20 cellular contexts compared by ENCODE assay signal in the genomic region with DNA sequence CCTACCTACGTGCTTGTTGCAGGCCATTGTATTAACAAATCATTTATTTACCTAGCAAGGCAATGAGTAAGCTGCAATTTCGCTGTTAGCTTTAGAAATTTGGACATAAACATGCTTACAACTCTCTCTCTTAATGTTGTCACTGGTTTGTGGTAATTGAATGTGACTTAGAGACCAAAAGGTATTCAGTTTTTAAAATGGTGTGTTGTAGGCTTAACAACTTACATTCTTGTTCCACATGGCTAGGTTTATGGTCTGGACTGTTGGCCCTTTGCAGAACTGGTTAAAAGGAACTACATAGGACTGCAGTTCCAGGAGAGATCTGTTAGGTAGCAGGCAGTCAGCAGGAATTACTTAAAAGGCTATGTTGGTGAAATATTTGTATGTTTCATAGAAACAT. TPM values are rescaled to one million over a fixed set of nuclear protein-coding genes. Genes with fewer than 3 reads are reported as not detected.
DNase-seq lines count a peak whose midpoint lies in the region; TF ChIP-seq lines count a peak whose summit lies in the region.
"Had no signal": no experiment of that assay in that cellular context is flagged by ENCODE, and none has a peak within 500 bp of the region (broad histone marks: within the 10 kb centered on the region; RNA-seq: fewer than 3 reads in every experiment).

No MANE protein-coding gene starts in this region.

- H3K36me3 ChIP-seq in mesenchymal stem cell (ENCODE audit: control insufficient read depth in 1 of 2, insufficient read depth in 2 of 2, low read depth in 1 of 2, low read length in 2 of 2) (no peaks in the 10 kb centered on the region), sigmoid colon (no peaks in the 10 kb centered on the region)
- H3K36me3 ChIP-seq: BLaER1 treated with 17β-estradiol and CSF1 and Interleukin-3, amounts not matched to agents 10 nM and 100 nM had no signal

- no peak overlapping the region for H2AK5ac ChIP-seq in mesenchymal stem cell (ENCODE audit: low read length, severe bottlenecking)

- peak overlapping the region; percentile 29 for H3K27ac ChIP-seq in mesenchymal stem cell (ENCODE audit: low read length, poor library complexity, severe bottlenecking)
- no peak overlapping the region for H3K27ac ChIP-seq in sigmoid colon
- H3K27ac ChIP-seq: A549; BLaER1 treated with 17β-estradiol and CSF1 and Interleukin-3, amounts not matched to agents 10 nM and 100 nM; SK-N-MC had no signal

- WGBS in mesenchymal stem cell: 80% methylated on average over 1 of the region's 2 CpGs
- WGBS in sigmoid colon, 2 donors: 72 to 76% methylated on average over 2 of the region's 2 CpGs

- DNase-seq in Caki2 (ENCODE audit: low read depth) (peak; percentile 39), NCI-H774 (lab: John Stamatoyannopoulos, UW) (peak; percentile 23), epithelial cell of proximal tubule (ENCODE audit: low read depth) (peak; percentile 59), mesenchymal stem cell (no peak), sigmoid colon (no peak), NCI-H1092 treated with DMSO at 0.1 percent for 48 hours (lab: John Stamatoyannopoulos, UW) (no peak)
- no peak for DNase-seq in activated naive CD4-positive, alpha-beta T cell treated with anti-CD3 and anti-CD28 coated beads, Interleukin-2, amount 10 ng/mL, durations not matched to agents 7 days and 5 days
- DNase-seq: CD8-positive, alpha-beta T cell; DND-41; KG1; NCI-H1436; NCI-H226; NCI-H524; SHP77 had no signal

- H4K91ac ChIP-seq in mesenchymal stem cell (ENCODE audit: low read length): no peak overlapping the region

- TF ChIP-seq EP300 in sigmoid colon (IDR thresholded peaks at IDR 0.05): no peak

- H3K79me1 ChIP-seq in mesenchymal stem cell (replicated peaks; ENCODE audit: low read length, poor library complexity, severe bottlenecking): no peaks in the 10 kb centered on the region

- no peaks in the 10 kb centered on the region for H3K36me3 Mint-ChIP-seq in activated naive CD4-positive, alpha-beta T cell treated with anti-CD3 and anti-CD28 coated beads, Interleukin-2, amount 10 ng/mL, durations not matched to agents 7 days and 5 days
- H3K36me3 Mint-ChIP-seq: CD8-positive, alpha-beta T cell had no signal

- intact Hi-C loops in sigmoid colon (cut with DNase I): no loop called here

- no peak overlapping the region for H2BK5ac ChIP-seq in mesenchymal stem cell (ENCODE audit: low read depth, low read length, poor library complexity, severe bottlenecking)

- H2BK15ac ChIP-seq in mesenchymal stem cell (ENCODE audit: low read depth, poor library complexity, severe bottlenecking): no peak overlapping the region

- no peak overlapping the region for H3K27ac Mint-ChIP-seq in activated naive CD4-positive, alpha-beta T cell treated with anti-CD3 and anti-CD28 coated beads, Interleukin-2, amount 10 ng/mL, durations not matched to agents 7 days and 5 days
- H3K27ac Mint-ChIP-seq: CD8-positive, alpha-beta T cell had no signal

- H3K9ac ChIP-seq in mesenchymal stem cell (ENCODE audit: low read length): no peak overlapping the region
- H3K9ac ChIP-seq: BLaER1 treated with 17β-estradiol and CSF1 and Interleukin-3, amounts not matched to agents 10 nM and 100 nM had no signal

- H3K27me3 ChIP-seq in mesenchymal stem cell (ENCODE audit: control insufficient read depth in 1 of 2, insufficient read depth in 1 of 2, low read length in 2 of 2): no peaks in the 10 kb centered on the region
- no peaks in the 10 kb centered on the region for H3K27me3 ChIP-seq in sigmoid colon
- H3K27me3 ChIP-seq: BLaER1 treated with 17β-estradiol and CSF1 and Interleukin-3, amounts not matched to agents 10 nM and 100 nM had no signal

- in situ Hi-C loops in Caki2 (cut with HindIII; ENCODE audit: low pct_unique_long_range_greater_than_20kb, low sequenced_read_pairs): no loop called here

- H2BK120ac ChIP-seq in mesenchymal stem cell (ENCODE audit: low read depth, low read length): no peak overlapping the region

- no peak overlapping the region for H2AFZ ChIP-seq in mesenchymal stem cell (ENCODE audit: low read depth, low read length)

- H3K4me1 ChIP-seq in mesenchymal stem cell (ENCODE audit: control insufficient read depth, insufficient read depth, low read depth, low read length) (no peaks in the 10 kb centered on the region), sigmoid colon (no peaks in the 10 kb centered on the region)
- H3K4me1 ChIP-seq: A549 had no signal

- CTCF ChIA-PET in activated naive CD4-positive, alpha-beta T cell treated with anti-CD3 and anti-CD28 coated beads, Interleukin-2, amount 10 ng/mL, durations not matched to agents 7 days and 5 days (lab: Charles Lee): no interaction called here

- no peak overlapping the region for H3K4me3 Mint-ChIP-seq in activated naive CD4-positive, alpha-beta T cell treated with anti-CD3 and anti-CD28 coated beads, Interleukin-2, amount 10 ng/mL, durations not matched to agents 7 days and 5 days
- H3K4me3 Mint-ChIP-seq: CD8-positive, alpha-beta T cell had no signal

- no peak overlapping the region for H3K4me2 ChIP-seq in mesenchymal stem cell (ENCODE audit: low read length, poor library complexity, severe bottlenecking)
- H3K4me2 ChIP-seq: A549 had no signal

- no peak overlapping the region for H4K8ac ChIP-seq in mesenchymal stem cell (ENCODE audit: low read length)

- H3K23ac ChIP-seq in mesenchymal stem cell (ENCODE audit: low read length in 2 of 2): no peak overlapping the region

- no peak overlapping the region for H2BK12ac ChIP-seq in mesenchymal stem cell (ENCODE audit: low read length in 2 of 2)

- H3K4ac ChIP-seq in mesenchymal stem cell (ENCODE audit: low read depth in 1 of 2, low read length in 2 of 2): no peak overlapping the region

- H3K9me3 Mint-ChIP-seq in activated naive CD4-positive, alpha-beta T cell treated with anti-CD3 and anti-CD28 coated beads, Interleukin-2, amount 10 ng/mL, durations not matched to agents 7 days and 5 days: no peaks in the 10 kb centered on the region
- H3K9me3 Mint-ChIP-seq: CD8-positive, alpha-beta T cell had no signal

- H3K4me3 ChIP-seq in epithelial cell of proximal tubule (ENCODE audit: low read depth, low read length) (no peak overlapping the region), mesenchymal stem cell (ENCODE audit: insufficient read depth in 1 of 2, low read depth in 1 of 2, low read length in 2 of 2) (no peak overlapping the region), sigmoid colon (no peak overlapping the region)
- H3K4me3 ChIP-seq: A549; BLaER1 treated with 17β-estradiol and CSF1 and Interleukin-3, amounts not matched to agents 10 nM and 100 nM; SK-N-MC had no signal

- no peak overlapping the region for H3K14ac ChIP-seq in mesenchymal stem cell (ENCODE audit: low read length in 2 of 2)

- no peaks in the 10 kb centered on the region for H3K27me3 Mint-ChIP-seq in activated naive CD4-positive, alpha-beta T cell treated with anti-CD3 and anti-CD28 coated beads, Interleukin-2, amount 10 ng/mL, durations not matched to agents 7 days and 5 days

- H3K9me3 ChIP-seq in mesenchymal stem cell (ENCODE audit: control insufficient read depth, low read length) (no peaks in the 10 kb centered on the region), sigmoid colon (no peaks in the 10 kb centered on the region)
- H3K9me3 ChIP-seq: A549 had no signal

- no peak for TF ChIP-seq POLR2A in sigmoid colon (IDR thresholded peaks at IDR 0.05)

- TF ChIP-seq CTCF in epithelial cell of proximal tubule (conservative IDR thresholded peaks at IDR 0.05; ENCODE audit: low read depth, low read length): no peak
- TF ChIP-seq CTCF in sigmoid colon (IDR thresholded peaks at IDR 0.05): no peak

- H3K4me1 Mint-ChIP-seq in activated naive CD4-positive, alpha-beta T cell treated with anti-CD3 and anti-CD28 coated beads, Interleukin-2, amount 10 ng/mL, durations not matched to agents 7 days and 5 days: peaks cover 8% of the 10 kb centered on the region

- H3K18ac ChIP-seq in mesenchymal stem cell (ENCODE audit: low read depth in 1 of 2, low read length in 2 of 2): no peak overlapping the region

RNA-seq across cellular contexts. Expression of gene CTAGE9, which starts 10.3 kb away (rescaled TPM):
- not detected in 2 replicates for total RNA-seq in Caki2 (2014; rRNA removed; shearing (Covaris generic); ENCODE audit: low replicate concordance)
- total RNA-seq in epithelial cell of proximal tubule (not detected in 2 replicates), sigmoid colon (not detected)
- not detected for polyA plus RNA-seq in mesenchymal stem cell (2013, experiment 1 of 2)
- polyA plus RNA-seq in mesenchymal stem cell (2013, experiment 2 of 2): not detected
- polyA plus RNA-seq in sigmoid colon: not detected
- total RNA-seq: CD8-positive, alpha-beta T cell; G401; H1; RPMI7951 had no signal
- polyA plus RNA-seq: A549, H1 had no signal

RNA-seq across cellular contexts. Expression of gene OR2A4, which starts 20.0 kb away (rescaled TPM):
- total RNA-seq in Caki2 (2014; rRNA removed; shearing (Covaris generic); ENCODE audit: low replicate concordance): 0.44 TPM in 1 of 2 replicates, not detected in the other
- total RNA-seq in epithelial cell of proximal tubule (not detected in 2 replicates), sigmoid colon (under 1 TPM in 2 of 4 donors, not detected in 2; 0.82 to 0.95 TPM)
- not detected for polyA plus RNA-seq in mesenchymal stem cell (2013, experiment 1 of 2)
- polyA plus RNA-seq in mesenchymal stem cell (2013, experiment 2 of 2): not detected
- not detected for polyA plus RNA-seq in sigmoid colon
- total RNA-seq: CD8-positive, alpha-beta T cell; G401; H1; RPMI7951 had no signal
- polyA plus RNA-seq: A549 had no signal

Comparison
In these comparisons a context has a peak if more than half of its experiments do, and no peak if none do; other contexts are left out.
1. DNase-seq: peak in Caki2 (single experiment), NCI-H774 (single experiment) and epithelial cell of proximal tubule (single experiment); none in mesenchymal stem cell (single experiment), sigmoid colon (single experiment), activated naive CD4-positive, alpha-beta T cell treated with anti-CD3 and anti-CD28 coated beads, Interleukin-2, amount 10 ng/mL, durations not matched to agents 7 days and 5 days (single experiment) and NCI-H1092 treated with DMSO at 0.1 percent for 48 hours (single experiment).